Comparison of ENCODE assay signal across 11 cellular contexts in the genomic region with DNA sequence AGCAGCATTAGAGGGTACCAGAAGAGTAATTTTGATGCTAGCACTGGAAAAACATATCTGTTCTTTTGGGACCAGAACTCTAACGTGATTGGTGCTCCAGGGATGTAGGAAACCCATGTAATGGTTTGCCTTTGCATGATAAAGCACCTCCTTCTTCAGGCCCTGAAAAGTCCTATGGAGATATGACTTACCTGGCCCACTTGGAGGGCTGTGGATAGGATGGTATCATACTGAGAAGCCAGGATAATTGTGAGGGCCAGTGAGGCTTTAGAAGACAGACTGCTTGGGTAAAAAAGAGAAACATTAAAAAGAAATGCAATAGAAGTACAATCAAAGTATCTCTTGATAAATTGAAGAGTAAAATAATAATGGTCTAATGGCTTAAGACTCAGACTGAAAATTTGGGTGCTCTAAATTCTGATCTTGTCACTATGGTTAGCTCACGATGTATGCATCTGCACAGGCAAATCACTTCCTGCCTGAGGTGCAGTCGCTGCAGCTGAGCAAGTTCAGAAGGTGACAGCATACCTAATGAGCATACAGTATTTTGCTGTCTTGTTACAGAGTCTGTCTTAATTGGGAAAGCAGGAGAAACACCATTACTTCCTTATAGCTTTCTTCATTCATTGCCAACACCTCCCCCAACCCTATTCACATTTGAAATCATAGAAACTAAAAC.
A peak's percentile ranks its signal among the peaks of the same experiment; 100 is the strongest.
DNase-seq lines count a peak whose midpoint lies in the region; ATAC-seq and TF ChIP-seq lines count a peak whose summit lies in the region.
"Had no signal": no experiment of that assay in that cellular context is flagged by ENCODE, and none has a peak within 500 bp of the region (broad histone marks: within the 10 kb centered on the region; RNA-seq: fewer than 3 reads in every experiment).

No MANE protein-coding gene starts in this region.

- DNase-seq in WTC11 (ENCODE audit: low spot score), result no peak
- no peak for DNase-seq in NCI-H128 (lab: John Stamatoyannopoulos, UW; ENCODE audit: unreplicated experiment)
- no peak for DNase-seq in anterior cingulate cortex (lab: John Stamatoyannopoulos, UW)
- no peak for DNase-seq in MCF 10A (ENCODE audit: unreplicated experiment)
- DNase-seq in effector CD8-positive, alpha-beta T cell (lab: John Stamatoyannopoulos, UW), result no peak
- DNase-seq: activated naive CD4-positive, alpha-beta T cell treated with anti-CD3 and anti-CD28 coated beads, Interleukin-2, amount 10 ng/mL, durations not matched to agents 7 days and 5 days; NCI-H1694 treated with DMSO at 0.1 percent for 48 hours; spleen had no signal

- ATAC-seq in GM18858 (IDR thresholded peaks at IDR 0.05; ENCODE audit: unreplicated experiment), result peak; percentile 97
- peak; percentile 86 for ATAC-seq in GM21390 (IDR thresholded peaks at IDR 0.05; ENCODE audit: unreplicated experiment)
- peak; percentile 84 for ATAC-seq in HG03064 (IDR thresholded peaks at IDR 0.05; ENCODE audit: low read depth, unreplicated experiment)
- ATAC-seq in WTC11, result peak; percentile 81

- TF ChIP-seq CTCF in WTC11 (IDR thresholded peaks at IDR 0.05), result no peak
- no peak for TF ChIP-seq CTCF in MCF 10A (IDR thresholded peaks at IDR 0.05; ENCODE audit: unreplicated experiment)

- no peak overlapping the region for H3K27ac Mint-ChIP-seq in WTC11
- H3K27ac Mint-ChIP-seq in MCF 10A (ENCODE audit: low read depth, unreplicated experiment), result no peak overlapping the region
- H3K27ac Mint-ChIP-seq: activated naive CD4-positive, alpha-beta T cell treated with anti-CD3 and anti-CD28 coated beads, Interleukin-2, amount 10 ng/mL, durations not matched to agents 7 days and 5 days had no signal

- intact Hi-C loops in MCF 10A (cut with micrococcal nuclease), result no loop called here

- H3K9me3 Mint-ChIP-seq in WTC11, result peaks cover 7% of the 10 kb centered on the region
- no peaks in the 10 kb centered on the region for H3K9me3 Mint-ChIP-seq in MCF 10A (ENCODE audit: unreplicated experiment)

- CTCF ChIA-PET in WTC11 (lab: Charles Lee), result interaction anchor here (0.5 to 0.8 kb wide), 2 partner anchors 41 to 201 kb away, joined by 3 read pairs; no protein-coding TSS in a partner anchor
- CTCF ChIA-PET in MCF 10A (lab: Yijun Ruan, JAX), result interaction anchor here (0.6 to 1.2 kb wide), 4 partner anchors 9 to 136 kb away, joined by 3 to 4 read pairs (median 3); no protein-coding TSS in a partner anchor

- H3K4me1 Mint-ChIP-seq in WTC11 (peaks cover 17% of the 10 kb centered on the region), MCF 10A (ENCODE audit: insufficient read depth, unreplicated experiment) (peaks cover 11% of the 10 kb centered on the region)
- H3K4me1 Mint-ChIP-seq: activated naive CD4-positive, alpha-beta T cell treated with anti-CD3 and anti-CD28 coated beads, Interleukin-2, amount 10 ng/mL, durations not matched to agents 7 days and 5 days had no signal

- H3K27me3 Mint-ChIP-seq in WTC11 (ENCODE audit: low read depth), result no peaks in the 10 kb centered on the region
- no peaks in the 10 kb centered on the region for H3K27me3 Mint-ChIP-seq in MCF 10A (ENCODE audit: insufficient read depth, unreplicated experiment)
- H3K27me3 Mint-ChIP-seq: activated naive CD4-positive, alpha-beta T cell treated with anti-CD3 and anti-CD28 coated beads, Interleukin-2, amount 10 ng/mL, durations not matched to agents 7 days and 5 days had no signal

- POLR2A ChIA-PET in WTC11 (lab: Charles Lee), result no interaction called here
- POLR2A ChIA-PET in MCF 10A (lab: Yijun Ruan, JAX), result no interaction called here

- H3K36me3 Mint-ChIP-seq in WTC11, result peaks cover 6% of the 10 kb centered on the region; the same call in 1 of the 2 replicates
- no peaks in the 10 kb centered on the region for H3K36me3 Mint-ChIP-seq in MCF 10A (ENCODE audit: insufficient read depth, unreplicated experiment)
- H3K36me3 Mint-ChIP-seq: activated naive CD4-positive, alpha-beta T cell treated with anti-CD3 and anti-CD28 coated beads, Interleukin-2, amount 10 ng/mL, durations not matched to agents 7 days and 5 days had no signal

- H3K4me3 Mint-ChIP-seq in WTC11, result no peak overlapping the region
- H3K4me3 Mint-ChIP-seq in MCF 10A (ENCODE audit: unreplicated experiment), result no peak overlapping the region
- H3K4me3 Mint-ChIP-seq: activated naive CD4-positive, alpha-beta T cell treated with anti-CD3 and anti-CD28 coated beads, Interleukin-2, amount 10 ng/mL, durations not matched to agents 7 days and 5 days had no signal

- BruUV-seq in MCF 10A (replicated peaks; lab: Mats Ljungman, UMichigan), result no TSS peak

TF ChIP-seq in WTC11, 78 proteins besides CTCF, POLR2A, EP300 and RAD21:
- TF ChIP-seq, protein P1, sequence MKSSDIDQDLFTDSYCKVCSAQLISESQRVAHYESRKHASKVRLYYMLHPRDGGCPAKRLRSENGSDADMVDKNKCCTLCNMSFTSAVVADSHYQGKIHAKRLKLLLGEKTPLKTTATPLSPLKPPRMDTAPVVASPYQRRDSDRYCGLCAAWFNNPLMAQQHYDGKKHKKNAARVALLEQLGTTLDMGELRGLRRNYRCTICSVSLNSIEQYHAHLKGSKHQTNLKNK (CRISPR knock-in tag; IDR thresholded peaks at IDR 0.05), result no peak
